In genomic region chr12:49890096-49890461, GRCh38 we compare ENCODE assay signal across 32 cellular contexts. TPM values are rescaled to one million over a fixed set of nuclear protein-coding genes. Genes with fewer than 3 reads are reported as not detected.
"Had no signal": no experiment of that assay in that cellular context is flagged by ENCODE, and none has a peak within 500 bp of the region (broad histone marks: within the 10 kb centered on the region; RNA-seq: fewer than 3 reads in every experiment).

No MANE protein-coding gene starts in this region.

- H3K27ac ChIP-seq: adrenal gland, body of pancreas, esophagus muscularis mucosa, foreskin keratinocyte, gastrocnemius medialis, heart left ventricle had no signal

- H3K4me1 ChIP-seq: esophagus muscularis mucosa, gastrocnemius medialis, heart left ventricle had no signal

- H3K27me3 ChIP-seq: adrenal gland, body of pancreas, gastrocnemius medialis had no signal

- DNase-seq: activated CD4-positive, alpha-beta memory T cell treated with anti-CD3 and anti-CD28 coated beads for 36 hours; activated CD4-positive, alpha-beta T cell treated with anti-CD3 and anti-CD28 coated beads for 36 hours; activated CD4-positive, alpha-beta T cell treated with anti-CD3 and anti-CD28 coated beads, Interleukin-2, amount 10 ng/mL, durations not matched to agents 24 days and 14 days; activated CD4-positive, CD25-positive, alpha-beta regulatory T cell; activated CD4-positive, CD25-positive, alpha-beta regulatory T cell treated with anti-CD3 and anti-CD28 coated beads, Interleukin-2, amount 50 U/mL, for 72 hours; activated CD8-positive, alpha-beta memory T cell treated with anti-CD3 and anti-CD28 coated beads, Interleukin-2, amount 10 ng/mL, durations not matched to agents 7 days and 5 days; activated CD8-positive, alpha-beta memory T cell treated with anti-CD3 and anti-CD28 coated beads, Interleukin-2, amount 50 U/mL, for 4 hours; activated CD8-positive, alpha-beta T cell treated with anti-CD3 and anti-CD28 coated beads, Interleukin-2, amount 10 ng/mL, durations not matched to agents 7 days and 5 days; activated gamma-delta T cell; activated naive CD4-positive, alpha-beta T cell; activated naive CD4-positive, alpha-beta T cell treated with anti-CD3 and anti-CD28 coated beads, Interleukin-2, amount 10 ng/mL, durations not matched to agents 7 days and 5 days; activated T-cell treated with anti-CD3 and anti-CD28 coated beads for 4 hours; activated T-cell treated with anti-CD3 and anti-CD28 coated beads, Interleukin-2, amount 50 U/mL, for 24 hours; activated T-cell treated with anti-CD3 and anti-CD28 coated beads, Interleukin-2, amount 50 U/mL, for 72 hours; adrenal gland; amygdala; body of pancreas; caudate nucleus; cortex of kidney; dermis blood vessel endothelial cell; effector CD4-positive, alpha-beta T cell; effector memory CD8-positive, alpha-beta T cell; erythroblast; foreskin keratinocyte; gastrocnemius medialis; glutamatergic neuron; T-helper 1 cell; T-helper 2 cell had no signal

- H3K27ac Mint-ChIP-seq: activated CD4-positive, alpha-beta memory T cell treated with anti-CD3 and anti-CD28 coated beads for 36 hours; activated CD4-positive, alpha-beta T cell treated with anti-CD3 and anti-CD28 coated beads for 36 hours; activated CD4-positive, alpha-beta T cell treated with anti-CD3 and anti-CD28 coated beads, Interleukin-2, amount 10 ng/mL, durations not matched to agents 24 days and 14 days; activated CD8-positive, alpha-beta memory T cell treated with anti-CD3 and anti-CD28 coated beads, Interleukin-2, amount 10 ng/mL, durations not matched to agents 7 days and 5 days; activated CD8-positive, alpha-beta T cell treated with anti-CD3 and anti-CD28 coated beads, Interleukin-2, amount 10 ng/mL, durations not matched to agents 7 days and 5 days; activated naive CD4-positive, alpha-beta T cell treated with anti-CD3 and anti-CD28 coated beads, Interleukin-2, amount 10 ng/mL, durations not matched to agents 7 days and 5 days; activated naive CD4-positive, alpha-beta T cell treated with anti-CD3 and anti-CD28 coated beads, Interleukin-2, amount 50 U/mL, for 72 hours; activated T-cell treated with anti-CD3 and anti-CD28 coated beads, Interleukin-2, amount 50 U/mL, for 24 hours; activated T-cell treated with anti-CD3 and anti-CD28 coated beads, Interleukin-2, amount 50 U/mL, for 72 hours; effector memory CD8-positive, alpha-beta T cell had no signal

- H3K4me3 Mint-ChIP-seq: activated CD4-positive, alpha-beta memory T cell treated with anti-CD3 and anti-CD28 coated beads for 36 hours; activated CD4-positive, alpha-beta T cell treated with anti-CD3 and anti-CD28 coated beads for 36 hours; activated CD4-positive, alpha-beta T cell treated with anti-CD3 and anti-CD28 coated beads, Interleukin-2, amount 10 ng/mL, durations not matched to agents 24 days and 14 days; activated CD8-positive, alpha-beta memory T cell treated with anti-CD3 and anti-CD28 coated beads, Interleukin-2, amount 10 ng/mL, durations not matched to agents 7 days and 5 days; activated CD8-positive, alpha-beta T cell treated with anti-CD3 and anti-CD28 coated beads, Interleukin-2, amount 10 ng/mL, durations not matched to agents 7 days and 5 days; activated naive CD4-positive, alpha-beta T cell treated with anti-CD3 and anti-CD28 coated beads, Interleukin-2, amount 10 ng/mL, durations not matched to agents 7 days and 5 days; activated T-cell treated with anti-CD3 and anti-CD28 coated beads, Interleukin-2, amount 50 U/mL, for 24 hours; activated T-cell treated with anti-CD3 and anti-CD28 coated beads, Interleukin-2, amount 50 U/mL, for 72 hours; effector memory CD8-positive, alpha-beta T cell had no signal

- H3K9me3 ChIP-seq: adrenal gland, body of pancreas, esophagus muscularis mucosa, gastrocnemius medialis, heart left ventricle had no signal

- H3K4me1 Mint-ChIP-seq: activated CD4-positive, alpha-beta T cell treated with anti-CD3 and anti-CD28 coated beads for 36 hours; activated CD4-positive, alpha-beta T cell treated with anti-CD3 and anti-CD28 coated beads, Interleukin-2, amount 10 ng/mL, durations not matched to agents 24 days and 14 days; activated CD8-positive, alpha-beta memory T cell treated with anti-CD3 and anti-CD28 coated beads, Interleukin-2, amount 10 ng/mL, durations not matched to agents 7 days and 5 days; activated naive CD4-positive, alpha-beta T cell treated with anti-CD3 and anti-CD28 coated beads, Interleukin-2, amount 10 ng/mL, durations not matched to agents 7 days and 5 days had no signal

- ATAC-seq: activated CD4-positive, alpha-beta T cell treated with anti-CD3 and anti-CD28 coated beads for 36 hours; activated CD8-positive, alpha-beta memory T cell treated with anti-CD3 and anti-CD28 coated beads, Interleukin-2, amount 10 ng/mL, durations not matched to agents 7 days and 5 days; activated CD8-positive, alpha-beta T cell treated with anti-CD3 and anti-CD28 coated beads, Interleukin-2, amount 10 ng/mL, durations not matched to agents 7 days and 5 days; activated naive CD4-positive, alpha-beta T cell treated with anti-CD3 and anti-CD28 coated beads, Interleukin-2, amount 50 U/mL, for 72 hours; activated T-cell treated with anti-CD3 and anti-CD28 coated beads, Interleukin-2, amount 50 U/mL, for 72 hours; body of pancreas; effector memory CD8-positive, alpha-beta T cell; foreskin keratinocyte; gastrocnemius medialis; heart left ventricle had no signal

- FAIRE-seq: colon had no signal

- H3K9me3 Mint-ChIP-seq: activated CD4-positive, alpha-beta memory T cell treated with anti-CD3 and anti-CD28 coated beads for 36 hours; activated CD4-positive, alpha-beta T cell treated with anti-CD3 and anti-CD28 coated beads, Interleukin-2, amount 10 ng/mL, durations not matched to agents 24 days and 14 days; activated naive CD4-positive, alpha-beta T cell treated with anti-CD3 and anti-CD28 coated beads, Interleukin-2, amount 10 ng/mL, durations not matched to agents 7 days and 5 days; activated naive CD4-positive, alpha-beta T cell treated with anti-CD3 and anti-CD28 coated beads, Interleukin-2, amount 50 U/mL, for 72 hours; activated T-cell treated with anti-CD3 and anti-CD28 coated beads, Interleukin-2, amount 50 U/mL, for 24 hours; activated T-cell treated with anti-CD3 and anti-CD28 coated beads, Interleukin-2, amount 50 U/mL, for 72 hours; effector memory CD8-positive, alpha-beta T cell had no signal

- H3K36me3 ChIP-seq: adrenal gland, esophagus muscularis mucosa, gastrocnemius medialis, heart left ventricle had no signal

- H3K4me3 ChIP-seq: adrenal gland, body of pancreas, esophagus muscularis mucosa, gastrocnemius medialis, heart left ventricle had no signal

- H3K27me3 Mint-ChIP-seq: activated CD4-positive, alpha-beta T cell treated with anti-CD3 and anti-CD28 coated beads for 36 hours had no signal

RNA-seq across cellular contexts. Expression of gene FAIM2, which starts 13.6 kb away (rescaled TPM):
- total RNA-seq: dermis blood vessel endothelial cell, foreskin keratinocyte had no signal
- polyA plus RNA-seq: foreskin keratinocyte had no signal
